Comparison of ENCODE assay signal across 8 cellular contexts in genomic region chr1:184805667-184806295, GRCh38. TPM values are rescaled to one million over a fixed set of nuclear protein-coding genes. Genes with fewer than 3 reads are reported as not detected.
DNase-seq lines count a peak whose midpoint lies in the region; ATAC-seq and TF ChIP-seq lines count a peak whose summit lies in the region.

No MANE protein-coding gene starts in this region.

- no peaks in the 10 kb centered on the region for H3K27me3 ChIP-seq in mucosa of rectum (ENCODE audit: control insufficient read depth in 2 of 2, insufficient read depth in 2 of 2, low read length in 2 of 2)

- in situ Hi-C loops in Caki2 (cut with HindIII; ENCODE audit: low pct_unique_long_range_greater_than_20kb, low sequenced_read_pairs): no loop called here

- H3K36me3 ChIP-seq in mucosa of rectum (ENCODE audit: control insufficient read depth in 2 of 2, insufficient read depth in 2 of 2, low read length in 2 of 2): no peaks in the 10 kb centered on the region

- peak; percentile 90 for ATAC-seq in GM21423 (IDR thresholded peaks at IDR 0.05; ENCODE audit: unreplicated experiment)

- H3K4me1 ChIP-seq in mucosa of rectum (ENCODE audit: control insufficient read depth in 2 of 2, insufficient read depth in 2 of 2, low read length in 2 of 2): no peaks in the 10 kb centered on the region

- H3K4me3 ChIP-seq in epithelial cell of esophagus (ENCODE audit: low read length) (no peak overlapping the region), mucosa of rectum (ENCODE audit: low read length in 2 of 2) (no peak overlapping the region)

- TF ChIP-seq CTCF in epithelial cell of esophagus (IDR thresholded peaks at IDR 0.05; ENCODE audit: insufficient read depth, low read depth, low read length, missing control alignments): peak; percentile 97

- DNase-seq in Caki2 (ENCODE audit: low read depth) (peak; percentile 72), HUDEP-2 (lab: John Stamatoyannopoulos, UW; ENCODE audit: unreplicated experiment in 76 of 76) (peak in 73 of 76 experiments; percentile 12 to 85 (median 67)), NOMO-1 treated with dmso at 0.1 percent for 144 hours (lab: John Stamatoyannopoulos, UW; ENCODE audit: unreplicated experiment) (peak; percentile 57), epithelial cell of esophagus (ENCODE audit: low read depth) (peak; percentile 88)
- DNase-seq in activated CD8-positive, alpha-beta memory T cell treated with anti-CD3 and anti-CD28 coated beads, Interleukin-2, amount 50 U/mL, for 24 hours (ENCODE audit: extremely low read depth): peak; percentile 58
- DNase-seq in stimulated activated CD8-positive, alpha-beta memory T cell treated with anti-CD3 and anti-CD28 coated beads, Interleukin-4, amount 100 ng/mL, for 24 hours (ENCODE audit: low read depth): peak; percentile 68

- H3K27ac ChIP-seq in mucosa of rectum (ENCODE audit: low read depth in 2 of 2, low read length in 2 of 2): peak overlapping the region; percentile 14 to 17

- H3K9me3 ChIP-seq in mucosa of rectum (ENCODE audit: control insufficient read depth in 2 of 2, low read length in 2 of 2): no peaks in the 10 kb centered on the region

- H3K9ac ChIP-seq in mucosa of rectum (ENCODE audit: low read depth in 1 of 2, low read length in 2 of 2): no peak overlapping the region

RNA-seq across cellular contexts. Expression of gene EDEM3, which starts 51.1 kb away (rescaled TPM):
- 4.4 and 8.8 TPM in 2 replicates for total RNA-seq in Caki2 (2014; rRNA removed; shearing (Covaris generic); ENCODE audit: low replicate concordance)
